In the genomic region with DNA sequence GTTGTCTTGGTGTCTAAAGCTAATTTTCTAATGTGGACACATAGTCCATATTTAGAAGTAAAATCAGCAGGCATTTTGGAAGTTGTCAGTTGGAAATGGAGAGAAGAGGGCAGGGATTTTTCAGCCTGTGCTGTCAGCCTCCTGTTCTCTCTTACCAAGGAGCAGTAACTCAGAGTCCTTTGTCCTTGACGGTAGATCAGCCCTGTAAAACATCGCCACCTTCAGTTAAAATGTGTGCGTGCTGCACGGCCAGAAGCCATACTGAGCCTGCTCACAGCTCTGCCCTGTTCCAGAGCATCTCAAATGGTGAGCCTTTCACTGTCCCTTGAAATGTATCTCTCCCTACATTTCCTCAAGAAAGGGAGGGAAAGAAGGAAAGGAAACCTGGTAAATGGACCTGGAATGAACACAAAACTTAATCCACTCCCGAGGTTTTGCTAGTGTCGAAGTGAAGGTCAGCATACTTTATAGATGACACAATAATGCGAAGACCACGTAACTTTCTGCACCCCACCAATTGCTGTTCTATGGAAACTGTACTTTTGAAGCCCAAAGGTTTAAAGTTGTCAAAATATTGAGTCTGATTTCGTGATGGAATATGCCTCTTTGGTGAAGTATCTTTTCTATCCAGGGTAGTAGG, we compare ENCODE assay signal across 1 cellular context.
TF ChIP-seq lines count a peak whose summit lies in the region.

No MANE protein-coding gene starts in this region.

TF ChIP-seq in GM23338, 12 proteins besides CTCF, POLR2A, EP300 and RAD21 (continued from another document):
- TF ChIP-seq, protein P1, sequence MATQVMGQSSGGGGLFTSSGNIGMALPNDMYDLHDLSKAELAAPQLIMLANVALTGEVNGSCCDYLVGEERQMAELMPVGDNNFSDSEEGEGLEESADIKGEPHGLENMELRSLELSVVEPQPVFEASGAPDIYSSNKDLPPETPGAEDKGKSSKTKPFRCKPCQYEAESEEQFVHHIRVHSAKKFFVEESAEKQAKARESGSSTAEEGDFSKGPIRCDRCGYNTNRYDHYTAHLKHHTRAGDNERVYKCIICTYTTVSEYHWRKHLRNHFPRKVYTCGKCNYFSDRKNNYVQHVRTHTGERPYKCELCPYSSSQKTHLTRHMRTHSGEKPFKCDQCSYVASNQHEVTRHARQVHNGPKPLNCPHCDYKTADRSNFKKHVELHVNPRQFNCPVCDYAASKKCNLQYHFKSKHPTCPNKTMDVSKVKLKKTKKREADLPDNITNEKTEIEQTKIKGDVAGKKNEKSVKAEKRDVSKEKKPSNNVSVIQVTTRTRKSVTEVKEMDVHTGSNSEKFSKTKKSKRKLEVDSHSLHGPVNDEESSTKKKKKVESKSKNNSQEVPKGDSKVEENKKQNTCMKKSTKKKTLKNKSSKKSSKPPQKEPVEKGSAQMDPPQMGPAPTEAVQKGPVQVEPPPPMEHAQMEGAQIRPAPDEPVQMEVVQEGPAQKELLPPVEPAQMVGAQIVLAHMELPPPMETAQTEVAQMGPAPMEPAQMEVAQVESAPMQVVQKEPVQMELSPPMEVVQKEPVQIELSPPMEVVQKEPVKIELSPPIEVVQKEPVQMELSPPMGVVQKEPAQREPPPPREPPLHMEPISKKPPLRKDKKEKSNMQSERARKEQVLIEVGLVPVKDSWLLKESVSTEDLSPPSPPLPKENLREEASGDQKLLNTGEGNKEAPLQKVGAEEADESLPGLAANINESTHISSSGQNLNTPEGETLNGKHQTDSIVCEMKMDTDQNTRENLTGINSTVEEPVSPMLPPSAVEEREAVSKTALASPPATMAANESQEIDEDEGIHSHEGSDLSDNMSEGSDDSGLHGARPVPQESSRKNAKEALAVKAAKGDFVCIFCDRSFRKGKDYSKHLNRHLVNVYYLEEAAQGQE (IDR thresholded peaks at IDR 0.05; ENCODE audit: unreplicated experiment) = no peak
- TF ChIP-seq STAT1 (IDR thresholded peaks at IDR 0.05; ENCODE audit: unreplicated experiment) = no peak
- TF ChIP-seq, protein P2, sequence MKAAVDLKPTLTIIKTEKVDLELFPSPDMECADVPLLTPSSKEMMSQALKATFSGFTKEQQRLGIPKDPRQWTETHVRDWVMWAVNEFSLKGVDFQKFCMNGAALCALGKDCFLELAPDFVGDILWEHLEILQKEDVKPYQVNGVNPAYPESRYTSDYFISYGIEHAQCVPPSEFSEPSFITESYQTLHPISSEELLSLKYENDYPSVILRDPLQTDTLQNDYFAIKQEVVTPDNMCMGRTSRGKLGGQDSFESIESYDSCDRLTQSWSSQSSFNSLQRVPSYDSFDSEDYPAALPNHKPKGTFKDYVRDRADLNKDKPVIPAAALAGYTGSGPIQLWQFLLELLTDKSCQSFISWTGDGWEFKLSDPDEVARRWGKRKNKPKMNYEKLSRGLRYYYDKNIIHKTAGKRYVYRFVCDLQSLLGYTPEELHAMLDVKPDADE (IDR thresholded peaks at IDR 0.05) = no peak
- no peak for TF ChIP-seq NANOG (IDR thresholded peaks at IDR 0.05; ENCODE audit: borderline replicate concordance)
- TF ChIP-seq POLR2AphosphoS5 (IDR thresholded peaks at IDR 0.05; ENCODE audit: low read depth) = no peak
- TF ChIP-seq, protein P3, sequence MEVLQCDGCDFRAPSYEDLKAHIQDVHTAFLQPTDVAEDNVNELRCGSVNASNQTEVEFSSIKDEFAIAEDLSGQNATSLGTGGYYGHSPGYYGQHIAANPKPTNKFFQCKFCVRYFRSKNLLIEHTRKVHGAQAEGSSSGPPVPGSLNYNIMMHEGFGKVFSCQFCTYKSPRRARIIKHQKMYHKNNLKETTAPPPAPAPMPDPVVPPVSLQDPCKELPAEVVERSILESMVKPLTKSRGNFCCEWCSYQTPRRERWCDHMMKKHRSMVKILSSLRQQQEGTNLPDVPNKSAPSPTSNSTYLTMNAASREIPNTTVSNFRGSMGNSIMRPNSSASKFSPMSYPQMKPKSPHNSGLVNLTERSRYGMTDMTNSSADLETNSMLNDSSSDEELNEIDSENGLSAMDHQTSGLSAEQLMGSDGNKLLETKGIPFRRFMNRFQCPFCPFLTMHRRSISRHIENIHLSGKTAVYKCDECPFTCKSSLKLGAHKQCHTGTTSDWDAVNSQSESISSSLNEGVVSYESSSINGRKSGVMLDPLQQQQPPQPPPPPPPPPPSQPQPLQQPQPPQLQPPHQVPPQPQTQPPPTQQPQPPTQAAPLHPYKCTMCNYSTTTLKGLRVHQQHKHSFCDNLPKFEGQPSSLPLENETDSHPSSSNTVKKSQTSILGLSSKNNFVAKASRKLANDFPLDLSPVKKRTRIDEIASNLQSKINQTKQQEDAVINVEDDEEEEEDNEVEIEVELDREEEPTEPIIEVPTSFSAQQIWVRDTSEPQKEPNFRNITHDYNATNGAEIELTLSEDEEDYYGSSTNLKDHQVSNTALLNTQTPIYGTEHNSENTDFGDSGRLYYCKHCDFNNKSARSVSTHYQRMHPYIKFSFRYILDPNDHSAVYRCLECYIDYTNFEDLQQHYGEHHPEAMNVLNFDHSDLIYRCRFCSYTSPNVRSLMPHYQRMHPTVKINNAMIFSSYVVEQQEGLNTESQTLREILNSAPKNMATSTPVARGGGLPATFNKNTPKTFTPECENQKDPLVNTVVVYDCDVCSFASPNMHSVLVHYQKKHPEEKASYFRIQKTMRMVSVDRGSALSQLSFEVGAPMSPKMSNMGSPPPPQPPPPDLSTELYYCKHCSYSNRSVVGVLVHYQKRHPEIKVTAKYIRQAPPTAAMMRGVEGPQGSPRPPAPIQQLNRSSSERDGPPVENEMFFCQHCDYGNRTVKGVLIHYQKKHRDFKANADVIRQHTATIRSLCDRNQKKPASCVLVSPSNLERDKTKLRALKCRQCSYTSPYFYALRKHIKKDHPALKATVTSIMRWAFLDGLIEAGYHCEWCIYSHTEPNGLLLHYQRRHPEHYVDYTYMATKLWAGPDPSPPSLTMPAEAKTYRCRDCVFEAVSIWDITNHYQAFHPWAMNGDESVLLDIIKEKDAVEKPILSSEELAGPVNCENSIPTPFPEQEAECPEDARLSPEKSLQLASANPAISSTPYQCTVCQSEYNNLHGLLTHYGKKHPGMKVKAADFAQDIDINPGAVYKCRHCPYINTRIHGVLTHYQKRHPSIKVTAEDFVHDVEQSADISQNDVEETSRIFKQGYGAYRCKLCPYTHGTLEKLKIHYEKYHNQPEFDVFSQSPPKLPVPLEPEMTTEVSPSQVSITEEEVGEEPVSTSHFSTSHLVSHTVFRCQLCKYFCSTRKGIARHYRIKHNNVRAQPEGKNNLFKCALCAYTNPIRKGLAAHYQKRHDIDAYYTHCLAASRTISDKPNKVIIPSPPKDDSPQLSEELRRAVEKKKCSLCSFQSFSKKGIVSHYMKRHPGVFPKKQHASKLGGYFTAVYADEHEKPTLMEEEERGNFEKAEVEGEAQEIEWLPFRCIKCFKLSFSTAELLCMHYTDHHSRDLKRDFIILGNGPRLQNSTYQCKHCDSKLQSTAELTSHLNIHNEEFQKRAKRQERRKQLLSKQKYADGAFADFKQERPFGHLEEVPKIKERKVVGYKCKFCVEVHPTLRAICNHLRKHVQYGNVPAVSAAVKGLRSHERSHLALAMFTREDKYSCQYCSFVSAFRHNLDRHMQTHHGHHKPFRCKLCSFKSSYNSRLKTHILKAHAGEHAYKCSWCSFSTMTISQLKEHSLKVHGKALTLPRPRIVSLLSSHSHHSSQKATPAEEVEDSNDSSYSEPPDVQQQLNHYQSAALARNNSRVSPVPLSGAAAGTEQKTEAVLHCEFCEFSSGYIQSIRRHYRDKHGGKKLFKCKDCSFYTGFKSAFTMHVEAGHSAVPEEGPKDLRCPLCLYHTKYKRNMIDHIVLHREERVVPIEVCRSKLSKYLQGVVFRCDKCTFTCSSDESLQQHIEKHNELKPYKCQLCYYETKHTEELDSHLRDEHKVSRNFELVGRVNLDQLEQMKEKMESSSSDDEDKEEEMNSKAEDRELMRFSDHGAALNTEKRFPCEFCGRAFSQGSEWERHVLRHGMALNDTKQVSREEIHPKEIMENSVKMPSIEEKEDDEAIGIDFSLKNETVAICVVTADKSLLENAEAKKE (CRISPR knock-in tag; IDR thresholded peaks at IDR 0.05) = no peak
